Comparison of ENCODE assay signal across 23 cellular contexts in the genomic region with DNA sequence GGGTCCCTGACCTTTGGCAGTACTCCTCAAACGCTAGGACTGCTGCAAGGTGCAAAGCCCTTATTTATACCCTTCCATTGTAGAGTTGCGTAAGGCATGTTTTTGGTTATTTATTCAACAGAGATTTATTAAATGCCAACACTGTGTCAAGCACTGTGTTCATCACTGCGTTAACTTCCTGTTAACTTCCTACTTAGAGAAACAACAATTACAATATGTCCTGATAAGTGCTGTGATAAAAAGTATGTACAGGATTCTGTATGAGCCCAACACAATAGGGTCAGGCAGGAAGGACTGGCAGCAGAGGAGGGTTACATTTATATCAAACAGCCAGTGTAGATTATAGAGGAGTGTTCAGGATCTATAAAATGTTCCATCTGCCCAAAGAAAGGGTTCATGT.
"Had no signal": no experiment of that assay in that cellular context is flagged by ENCODE, and none has a peak within 500 bp of the region (broad histone marks: within the 10 kb centered on the region; RNA-seq: fewer than 3 reads in every experiment).

No MANE protein-coding gene starts in this region.

- FAIRE-seq: endometrium, islet of Langerhans, keratinocyte had no signal

- H3K9me3 ChIP-seq: colonic mucosa, esophagus muscularis mucosa, gastrocnemius medialis, left lung, lower lobe of right lung, mucosa of descending colon had no signal

- H3K27me3 ChIP-seq: colonic mucosa, esophagus muscularis mucosa, gastrocnemius medialis, heart right ventricle, left lung had no signal

- H3K36me3 ChIP-seq: colonic mucosa, esophagus muscularis mucosa, gastrocnemius medialis, heart right ventricle, left lung, lower lobe of right lung had no signal

- H3K4me3 ChIP-seq: colonic mucosa, esophagus muscularis mucosa, gastrocnemius medialis, heart right ventricle, left lung, lower lobe of right lung, mucosa of descending colon had no signal

- DNase-seq: colonic mucosa; cortex of kidney; effector CD8-positive, alpha-beta T cell; effector memory CD8-positive, alpha-beta T cell; endodermal cell; foreskin fibroblast; foreskin melanocyte; gastrocnemius medialis; glutamatergic neuron; head of caudate nucleus; heart right ventricle; hippocampal formation; left cardiac atrium; left lung; left ventricle myocardium superior; lower lobe of right lung; mesenchymal stem cell; mucosa of descending colon; naive B cell had no signal

- ATAC-seq: effector memory CD8-positive, alpha-beta T cell; gastrocnemius medialis; heart right ventricle; left cardiac atrium; left lung; left ventricle myocardium superior; lower lobe of right lung; mucosa of descending colon had no signal

- H3K4me1 ChIP-seq: colonic mucosa, esophagus muscularis mucosa, gastrocnemius medialis, heart right ventricle, left lung, lower lobe of right lung had no signal

- H3K27ac ChIP-seq: colonic mucosa, esophagus muscularis mucosa, gastrocnemius medialis, heart right ventricle, left lung, lower lobe of right lung had no signal
